Comparison of ENCODE assay signal across 1 cellular context in the genomic region with DNA sequence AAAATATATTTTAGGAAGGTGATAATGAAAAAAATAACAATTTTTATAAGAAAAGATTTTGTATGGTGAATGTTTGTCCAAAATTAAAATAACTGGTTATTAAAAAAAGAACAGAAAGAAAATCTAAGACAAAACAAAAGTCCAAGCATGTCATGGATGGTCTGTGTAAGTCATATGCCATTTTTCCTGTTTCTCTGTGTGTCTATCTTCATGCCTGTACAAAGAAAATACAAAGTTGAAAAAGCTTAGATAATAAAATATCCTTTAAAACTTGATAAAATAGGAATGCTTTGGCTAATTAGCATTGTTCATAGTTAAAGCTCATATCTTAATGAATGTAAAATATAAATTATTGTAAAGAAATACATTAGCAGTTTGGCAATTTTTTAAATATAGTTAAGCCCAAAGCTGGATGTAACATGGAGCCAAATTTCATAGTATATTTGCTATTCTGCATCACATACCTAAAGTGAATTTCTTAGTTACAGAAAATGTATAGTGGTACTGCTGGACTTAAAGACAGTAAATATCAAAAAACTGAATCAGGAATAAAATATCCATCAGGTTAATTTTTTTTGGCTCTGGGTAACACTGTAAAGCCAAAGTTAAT.
A peak's percentile ranks its signal among the peaks of the same experiment; 100 is the strongest.
TF ChIP-seq lines count a peak whose summit lies in the region.

No MANE protein-coding gene starts in this region.

TF ChIP-seq in HEK293, 187 proteins besides CTCF, POLR2A, EP300 and RAD21 (continued from another document):
- TF ChIP-seq ZNF837 (tag by site-specific recombination; IDR thresholded peaks at IDR 0.05) (no peak), ZNF214 (tag by site-specific recombination; IDR thresholded peaks at IDR 0.05; ENCODE audit: borderline replicate concordance) (no peak), ZNF521 (tag by site-specific recombination; IDR thresholded peaks at IDR 0.05) (no peak), GFI1B (tag by site-specific recombination; IDR thresholded peaks at IDR 0.05) (no peak), SETDB1 (IDR thresholded peaks at IDR 0.05; ENCODE audit: insufficient read length, low read length) (peak; percentile 99), ZNF404 (tag by site-specific recombination; IDR thresholded peaks at IDR 0.05) (no peak), ZNF394 (tag by site-specific recombination; IDR thresholded peaks at IDR 0.05; ENCODE audit: borderline replicate concordance) (no peak), ZNF112 (tag by site-specific recombination; IDR thresholded peaks at IDR 0.05) (no peak), ZNF664 (tag by site-specific recombination; IDR thresholded peaks at IDR 0.05) (no peak)
- TF ChIP-seq, protein P1, sequence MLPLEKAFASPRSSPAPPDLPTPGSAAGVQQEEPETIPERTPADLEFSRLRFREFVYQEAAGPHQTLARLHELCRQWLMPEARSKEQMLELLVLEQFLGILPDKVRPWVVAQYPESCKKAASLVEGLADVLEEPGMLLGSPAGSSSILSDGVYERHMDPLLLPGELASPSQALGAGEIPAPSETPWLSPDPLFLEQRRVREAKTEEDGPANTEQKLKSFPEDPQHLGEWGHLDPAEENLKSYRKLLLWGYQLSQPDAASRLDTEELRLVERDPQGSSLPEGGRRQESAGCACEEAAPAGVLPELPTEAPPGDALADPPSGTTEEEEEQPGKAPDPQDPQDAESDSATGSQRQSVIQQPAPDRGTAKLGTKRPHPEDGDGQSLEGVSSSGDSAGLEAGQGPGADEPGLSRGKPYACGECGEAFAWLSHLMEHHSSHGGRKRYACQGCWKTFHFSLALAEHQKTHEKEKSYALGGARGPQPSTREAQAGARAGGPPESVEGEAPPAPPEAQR (tag by site-specific recombination; IDR thresholded peaks at IDR 0.05) = no peak
- TF ChIP-seq, protein P2, sequence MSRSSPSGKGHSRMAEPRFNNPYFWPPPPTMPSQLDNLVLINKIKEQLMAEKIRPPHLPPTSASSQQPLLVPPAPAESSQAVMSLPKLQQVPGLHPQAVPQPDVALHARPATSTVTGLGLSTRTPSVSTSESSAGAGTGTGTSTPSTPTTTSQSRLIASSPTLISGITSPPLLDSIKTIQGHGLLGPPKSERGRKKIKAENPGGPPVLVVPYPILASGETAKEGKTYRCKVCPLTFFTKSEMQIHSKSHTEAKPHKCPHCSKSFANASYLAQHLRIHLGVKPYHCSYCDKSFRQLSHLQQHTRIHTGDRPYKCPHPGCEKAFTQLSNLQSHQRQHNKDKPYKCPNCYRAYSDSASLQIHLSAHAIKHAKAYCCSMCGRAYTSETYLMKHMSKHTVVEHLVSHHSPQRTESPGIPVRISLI (tag by site-specific recombination; IDR thresholded peaks at IDR 0.05) = no peak
